In the genomic region with DNA sequence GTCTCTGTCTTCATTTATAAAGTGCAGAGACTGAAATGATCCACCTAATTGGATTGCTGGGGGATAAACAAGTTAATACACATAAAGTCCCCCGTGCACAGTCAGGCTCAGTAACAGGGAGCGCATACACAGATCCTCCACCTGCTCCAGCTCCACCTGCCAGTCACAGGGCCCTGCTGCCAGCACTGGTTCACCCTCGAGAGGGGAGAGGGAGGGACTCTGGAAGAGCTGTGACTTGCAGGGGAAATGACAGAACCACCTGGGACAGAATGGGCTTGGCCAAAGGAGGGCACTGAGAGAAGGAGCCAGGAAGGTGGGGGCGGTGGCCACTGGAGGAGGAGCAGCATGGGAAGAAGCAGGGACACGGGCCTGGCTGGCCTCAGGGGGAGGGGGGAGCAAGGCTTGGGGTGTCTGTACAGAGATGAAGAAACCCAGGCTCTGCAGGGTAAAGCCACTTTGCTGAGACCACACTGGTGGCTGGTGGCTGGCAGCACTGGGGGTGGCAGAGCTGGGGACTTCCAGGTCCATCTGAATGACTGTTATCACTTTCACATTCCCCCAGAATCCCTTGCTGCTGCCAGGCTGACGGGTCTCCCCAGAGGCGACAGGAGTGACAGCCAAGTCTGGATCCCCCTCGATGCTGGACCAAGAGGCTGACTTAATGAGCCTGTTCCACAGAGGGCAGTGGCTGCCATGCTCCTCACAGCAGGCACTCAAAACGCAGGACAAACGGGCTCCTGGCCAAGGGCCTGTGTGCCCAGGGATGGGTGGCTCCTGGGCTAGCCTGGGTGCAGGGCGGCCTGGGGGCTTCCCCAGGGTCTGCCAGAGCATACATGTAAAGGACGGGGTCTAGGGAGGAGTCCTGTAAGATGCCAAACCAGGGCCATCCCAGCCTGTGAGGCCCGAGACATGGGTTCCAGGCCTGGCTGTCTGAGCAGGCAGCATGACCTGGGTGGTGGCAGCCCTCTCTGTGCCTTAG, we compare ENCODE assay signal across 1 cellular context.
A peak's percentile ranks its signal among the peaks of the same experiment; 100 is the strongest.
TF ChIP-seq lines count a peak whose summit lies in the region.

No MANE protein-coding gene starts in this region.

TF ChIP-seq in HEK293, 187 proteins besides CTCF, POLR2A, EP300 and RAD21 (continued from another document):
- TF ChIP-seq ZNF362 (tag by site-specific recombination; IDR thresholded peaks at IDR 0.05) (no peak), ZNF221 (tag by site-specific recombination; IDR thresholded peaks at IDR 0.05; ENCODE audit: borderline replicate concordance) (no peak), ZNF549 (tag by site-specific recombination; IDR thresholded peaks at IDR 0.05) (no peak), ZNF341 (tag by site-specific recombination; IDR thresholded peaks at IDR 0.05; ENCODE audit: low read depth) (peak; percentile 87)
